9 cellular contexts compared by ENCODE assay signal in the genomic region with DNA sequence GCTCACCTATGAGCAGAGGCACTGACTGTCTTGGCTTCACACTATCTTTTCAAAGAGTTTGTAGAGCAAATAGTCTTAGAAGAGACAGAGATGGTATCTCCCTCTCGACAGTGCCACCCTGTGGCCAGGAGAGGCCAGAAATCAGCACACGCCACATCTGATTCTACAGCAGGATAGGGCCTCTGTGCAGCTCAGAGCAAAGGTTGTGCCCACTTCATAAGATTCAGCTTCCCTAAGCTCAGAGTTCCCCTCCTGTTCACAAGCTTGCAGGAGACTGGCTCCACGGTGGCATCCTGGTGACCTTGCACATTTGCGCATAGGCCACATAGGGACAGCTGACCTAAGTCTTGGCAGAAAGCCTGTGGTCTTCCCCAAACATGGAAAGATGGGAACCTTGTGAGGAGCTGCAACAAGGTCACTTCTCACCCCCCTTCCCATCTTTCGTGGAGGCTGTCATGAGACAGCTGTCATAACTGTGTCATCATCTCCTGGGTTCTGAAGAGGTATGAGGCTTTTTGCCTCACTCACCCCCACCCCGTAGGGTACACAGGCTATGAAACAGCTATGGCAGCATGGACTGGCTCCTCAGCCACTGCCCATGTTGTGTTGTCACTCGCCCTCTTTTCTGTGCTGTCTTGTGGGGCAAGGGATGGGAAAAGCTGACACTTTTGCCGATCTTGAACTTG. TPM values are rescaled to one million over a fixed set of nuclear protein-coding genes. Genes with fewer than 3 reads are reported as not detected.
DNase-seq lines count a peak whose midpoint lies in the region; ATAC-seq and TF ChIP-seq lines count a peak whose summit lies in the region.
"Had no signal": no experiment of that assay in that cellular context is flagged by ENCODE, and none has a peak within 500 bp of the region (broad histone marks: within the 10 kb centered on the region; RNA-seq: fewer than 3 reads in every experiment).

No MANE protein-coding gene starts in this region.

- H3K4me1 ChIP-seq in SK-N-SH (ENCODE audit: control insufficient read depth in 1 of 2, insufficient read depth in 2 of 2, low read depth in 1 of 2, low read length in 1 of 2): no peaks in the 10 kb centered on the region

- H3K27me3 ChIP-seq in SK-N-SH (ENCODE audit: insufficient read depth): peaks cover 39% of the 10 kb centered on the region; the same call in 1 of the 2 replicates

- no peaks in the 10 kb centered on the region for H3K9me3 Mint-ChIP-seq in activated naive CD4-positive, alpha-beta T cell treated with anti-CD3 and anti-CD28 coated beads, Interleukin-2, amount 10 ng/mL, durations not matched to agents 7 days and 5 days

- intact Hi-C loops in Right ventricle myocardium superior (cut with DNase I): loop anchor here (5.0 kb wide), 2 partner anchors 114 to 224 kb away; no protein-coding TSS in a partner anchor

- H3F3A ChIP-seq in SK-N-SH (replicated peaks; ENCODE audit: insufficient read depth): no peaks in the 10 kb centered on the region

- peak; percentile 70 for TF ChIP-seq CTCF in SK-N-SH (IDR thresholded peaks at IDR 0.05)

- H4K20me1 ChIP-seq in SK-N-SH (ENCODE audit: insufficient read depth): no peaks in the 10 kb centered on the region

- H3K27ac ChIP-seq in SK-N-SH (ENCODE audit: low read depth in 2 of 2, low read length in 1 of 2): no peak overlapping the region

- H3K4me3 Mint-ChIP-seq in activated naive CD4-positive, alpha-beta T cell treated with anti-CD3 and anti-CD28 coated beads, Interleukin-2, amount 10 ng/mL, durations not matched to agents 7 days and 5 days: no peak overlapping the region

- CTCF ChIA-PET in SK-N-SH (lab: Yijun Ruan, JAX): interaction anchor here (0.6 to 1.9 kb wide), 13 partner anchors 8 to 1577 kb away, joined by 3 to 6 read pairs (median 4); a partner anchor contains a TSS
- CTCF ChIA-PET in activated naive CD4-positive, alpha-beta T cell treated with anti-CD3 and anti-CD28 coated beads, Interleukin-2, amount 10 ng/mL, durations not matched to agents 7 days and 5 days (lab: Charles Lee): interaction anchor here (0.6 to 6.5 kb wide), 47 partner anchors 8 to 623 kb away, joined by 3 to 288 read pairs (median 5); a partner anchor contains a TSS

- H3K9me2 ChIP-seq in SK-N-SH: no peaks in the 10 kb centered on the region

- H3K79me2 ChIP-seq in SK-N-SH (ENCODE audit: insufficient read depth): no peaks in the 10 kb centered on the region

- peaks cover 10% of the 10 kb centered on the region for H3K27me3 Mint-ChIP-seq in activated naive CD4-positive, alpha-beta T cell treated with anti-CD3 and anti-CD28 coated beads, Interleukin-2, amount 10 ng/mL, durations not matched to agents 7 days and 5 days

- H3K4me1 Mint-ChIP-seq in activated naive CD4-positive, alpha-beta T cell treated with anti-CD3 and anti-CD28 coated beads, Interleukin-2, amount 10 ng/mL, durations not matched to agents 7 days and 5 days: peaks cover 13% of the 10 kb centered on the region

- peak overlapping the region in 1 of 2 experiments; percentile 20; a peak in 1 of 4 replicates for H3K4me3 ChIP-seq in SK-N-SH (ENCODE audit: low read depth in 2 of 2, low read length in 1 of 2)

- DNase-seq in GDM1 (lab: John Stamatoyannopoulos, UW) (peak; percentile 78), HK-2 (ENCODE audit: unreplicated experiment) (peak; percentile 42), SK-N-SH (peak; percentile 46), Right ventricle myocardium superior (peak; percentile 69), renal cortical epithelial cell (ENCODE audit: low read depth) (peak; percentile 48), DMS79 (lab: John Stamatoyannopoulos, UW) (no peak)
- peak; percentile 86 for DNase-seq in activated naive CD4-positive, alpha-beta T cell treated with anti-CD3 and anti-CD28 coated beads, Interleukin-2, amount 10 ng/mL, durations not matched to agents 7 days and 5 days

- 19% methylated on average over 8 of the region's 8 CpGs for WGBS in SK-N-SH (ENCODE audit: low lambda C conversion rate)

- H3K9ac ChIP-seq in SK-N-SH: no peak overlapping the region

- ATAC-seq in Right ventricle myocardium superior (ENCODE audit: poor library complexity): peak; percentile 88
- ATAC-seq in HG03439 (IDR thresholded peaks at IDR 0.05; ENCODE audit: unreplicated experiment): no peak

- H2AFZ ChIP-seq in SK-N-SH (ENCODE audit: low read depth): no peak overlapping the region

- no peaks in the 10 kb centered on the region for H3K36me3 Mint-ChIP-seq in activated naive CD4-positive, alpha-beta T cell treated with anti-CD3 and anti-CD28 coated beads, Interleukin-2, amount 10 ng/mL, durations not matched to agents 7 days and 5 days

- no peaks in the 10 kb centered on the region for H3K36me3 ChIP-seq in SK-N-SH (replicated peaks in 1 of 2; ENCODE audit: control insufficient read depth in 1 of 2, insufficient read depth in 2 of 2, low read length in 1 of 2)

- no peaks in the 10 kb centered on the region for H3K9me3 ChIP-seq in SK-N-SH

- peak; percentile 57 for TF ChIP-seq RAD21 in SK-N-SH (IDR thresholded peaks at IDR 0.05; ENCODE audit: low read length)

- POLR2A ChIA-PET in SK-N-SH (lab: Yijun Ruan, JAX): no interaction called here

- H3K27ac Mint-ChIP-seq in activated naive CD4-positive, alpha-beta T cell treated with anti-CD3 and anti-CD28 coated beads, Interleukin-2, amount 10 ng/mL, durations not matched to agents 7 days and 5 days: no peak overlapping the region

- TF ChIP-seq EP300 in SK-N-SH (IDR thresholded peaks at IDR 0.05; ENCODE audit: borderline replicate concordance in 1 of 2, low read depth in 1 of 2, low read length in 1 of 2): no peak

- H3K4me2 ChIP-seq in SK-N-SH: no peak overlapping the region

TF ChIP-seq in SK-N-SH, 30 proteins besides CTCF, POLR2A, EP300 and RAD21:
- TF ChIP-seq GATA2 (CRISPR knock-in tag; IDR thresholded peaks at IDR 0.05) (peak; percentile 28; the same call in 1 of the 2 replicates), FOXM1 (IDR thresholded peaks at IDR 0.05; ENCODE audit: low read depth) (no peak), SMC3 (IDR thresholded peaks at IDR 0.05; ENCODE audit: low read depth, low read length) (peak; percentile 47), NRF1 (IDR thresholded peaks at IDR 0.05; ENCODE audit: low read depth, low read length) (no peak), RXRA (IDR thresholded peaks at IDR 0.05; ENCODE audit: borderline replicate concordance, low read depth) (no peak)
TF ChIP-seq in SK-N-SH: peak in this region for 2.

RNA-seq across cellular contexts. Expression of a gene that starts 3.0 kb away (rescaled TPM):
- polyA plus RNA-seq in SK-N-SH (2012; rRNA removed): not detected in 2 replicates
- not detected in 2 replicates for polyA plus RNA-seq in SK-N-SH (2012; cell fraction: cytosol; rRNA removed)
- polyA plus RNA-seq in SK-N-SH (2012; cell fraction: nucleus; rRNA removed): not detected in 2 replicates
- total RNA-seq in Right ventricle myocardium superior: not detected
- total RNA-seq in renal cortical epithelial cell: not detected in 2 replicates
- total RNA-seq: frontal cortex had no signal
